In genomic region chr12:4809013-4809448, GRCh38 we compare ENCODE assay signal across 2 cellular contexts.
TF ChIP-seq lines count a peak whose summit lies in the region.

No MANE protein-coding gene starts in this region.

TF ChIP-seq in SK-N-SH, 30 proteins besides CTCF, POLR2A, EP300 and RAD21 (continued from another document):
- no peak for TF ChIP-seq RXRA (IDR thresholded peaks at IDR 0.05; ENCODE audit: borderline replicate concordance, low read depth)
- no peak for TF ChIP-seq TEAD4 (IDR thresholded peaks at IDR 0.05; ENCODE audit: borderline replicate concordance, insufficient read depth)
- no peak for TF ChIP-seq NRF1 (IDR thresholded peaks at IDR 0.05; ENCODE audit: low read depth, low read length)
- TF ChIP-seq SIN3A (IDR thresholded peaks at IDR 0.05; ENCODE audit: borderline replicate concordance, low read depth, low read length): no peak
- TF ChIP-seq CHD2 (IDR thresholded peaks at IDR 0.05; ENCODE audit: low read length, partially characterized antibody): no peak
- no peak for TF ChIP-seq RCOR1 (IDR thresholded peaks at IDR 0.05; ENCODE audit: low read length)
- no peak for TF ChIP-seq FOXJ3 (CRISPR knock-in tag; IDR thresholded peaks at IDR 0.05)
- no peak for TF ChIP-seq IRF3 (IDR thresholded peaks at IDR 0.05; ENCODE audit: low read depth, low read length)
- TF ChIP-seq YY1 (IDR thresholded peaks at IDR 0.05; ENCODE audit: low read depth): no peak

TF ChIP-seq in SK-N-SH treated with all-trans-retinoic acid at 6 μM for 48 hours, 23 proteins besides CTCF, POLR2A, EP300 and RAD21 (continued from another document):
- TF ChIP-seq, protein P1, sequence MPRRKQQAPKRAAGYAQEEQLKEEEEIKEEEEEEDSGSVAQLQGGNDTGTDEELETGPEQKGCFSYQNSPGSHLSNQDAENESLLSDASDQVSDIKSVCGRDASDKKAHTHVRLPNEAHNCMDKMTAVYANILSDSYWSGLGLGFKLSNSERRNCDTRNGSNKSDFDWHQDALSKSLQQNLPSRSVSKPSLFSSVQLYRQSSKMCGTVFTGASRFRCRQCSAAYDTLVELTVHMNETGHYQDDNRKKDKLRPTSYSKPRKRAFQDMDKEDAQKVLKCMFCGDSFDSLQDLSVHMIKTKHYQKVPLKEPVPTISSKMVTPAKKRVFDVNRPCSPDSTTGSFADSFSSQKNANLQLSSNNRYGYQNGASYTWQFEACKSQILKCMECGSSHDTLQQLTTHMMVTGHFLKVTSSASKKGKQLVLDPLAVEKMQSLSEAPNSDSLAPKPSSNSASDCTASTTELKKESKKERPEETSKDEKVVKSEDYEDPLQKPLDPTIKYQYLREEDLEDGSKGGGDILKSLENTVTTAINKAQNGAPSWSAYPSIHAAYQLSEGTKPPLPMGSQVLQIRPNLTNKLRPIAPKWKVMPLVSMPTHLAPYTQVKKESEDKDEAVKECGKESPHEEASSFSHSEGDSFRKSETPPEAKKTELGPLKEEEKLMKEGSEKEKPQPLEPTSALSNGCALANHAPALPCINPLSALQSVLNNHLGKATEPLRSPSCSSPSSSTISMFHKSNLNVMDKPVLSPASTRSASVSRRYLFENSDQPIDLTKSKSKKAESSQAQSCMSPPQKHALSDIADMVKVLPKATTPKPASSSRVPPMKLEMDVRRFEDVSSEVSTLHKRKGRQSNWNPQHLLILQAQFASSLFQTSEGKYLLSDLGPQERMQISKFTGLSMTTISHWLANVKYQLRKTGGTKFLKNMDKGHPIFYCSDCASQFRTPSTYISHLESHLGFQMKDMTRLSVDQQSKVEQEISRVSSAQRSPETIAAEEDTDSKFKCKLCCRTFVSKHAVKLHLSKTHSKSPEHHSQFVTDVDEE (CRISPR knock-in tag; IDR thresholded peaks at IDR 0.05): no peak
- TF ChIP-seq ARNTL (CRISPR knock-in tag; IDR thresholded peaks at IDR 0.05; ENCODE audit: borderline replicate concordance, low read depth): no peak
- TF ChIP-seq ZNF565 (CRISPR knock-in tag; conservative IDR thresholded peaks at IDR 0.05; ENCODE audit: low read depth): no peak
- TF ChIP-seq, protein P2, sequence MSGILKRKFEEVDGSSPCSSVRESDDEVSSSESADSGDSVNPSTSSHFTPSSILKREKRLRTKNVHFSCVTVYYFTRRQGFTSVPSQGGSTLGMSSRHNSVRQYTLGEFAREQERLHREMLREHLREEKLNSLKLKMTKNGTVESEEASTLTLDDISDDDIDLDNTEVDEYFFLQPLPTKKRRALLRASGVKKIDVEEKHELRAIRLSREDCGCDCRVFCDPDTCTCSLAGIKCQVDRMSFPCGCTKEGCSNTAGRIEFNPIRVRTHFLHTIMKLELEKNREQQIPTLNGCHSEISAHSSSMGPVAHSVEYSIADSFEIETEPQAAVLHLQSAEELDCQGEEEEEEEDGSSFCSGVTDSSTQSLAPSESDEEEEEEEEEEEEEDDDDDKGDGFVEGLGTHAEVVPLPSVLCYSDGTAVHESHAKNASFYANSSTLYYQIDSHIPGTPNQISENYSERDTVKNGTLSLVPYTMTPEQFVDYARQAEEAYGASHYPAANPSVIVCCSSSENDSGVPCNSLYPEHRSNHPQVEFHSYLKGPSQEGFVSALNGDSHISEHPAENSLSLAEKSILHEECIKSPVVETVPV (CRISPR knock-in tag; IDR thresholded peaks at IDR 0.05): no peak
- no peak for TF ChIP-seq PPARA (CRISPR knock-in tag; IDR thresholded peaks at IDR 0.05; ENCODE audit: borderline replicate concordance)
